1 cellular context compared by ENCODE assay signal in the genomic region with DNA sequence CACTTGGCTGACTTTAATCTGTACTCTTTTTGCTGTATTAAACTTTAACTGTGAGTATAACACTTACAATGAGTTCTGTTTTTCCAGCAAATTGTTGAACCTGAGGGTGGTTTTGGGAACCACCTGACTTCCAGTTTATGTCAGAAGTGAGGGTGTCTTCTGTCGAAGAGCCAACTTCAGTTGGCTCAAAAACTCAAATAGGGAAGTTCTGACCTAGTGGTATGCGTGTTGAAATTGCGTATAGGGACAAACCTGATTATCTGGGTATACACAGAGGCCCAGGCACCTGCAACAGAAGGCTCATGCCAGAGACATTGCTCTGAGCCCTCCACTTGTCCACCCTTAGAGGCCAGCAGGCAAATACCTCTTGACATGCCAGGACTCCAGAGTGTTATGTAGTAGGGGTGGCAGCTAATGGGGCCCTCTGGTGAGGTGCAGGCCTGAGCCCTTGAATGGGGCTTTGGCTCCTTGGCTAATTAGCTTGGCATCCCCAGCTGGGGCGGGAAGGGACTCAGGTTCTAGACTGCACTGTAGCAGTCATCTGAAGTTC.
TF ChIP-seq lines count a peak whose summit lies in the region.

No MANE protein-coding gene starts in this region.

TF ChIP-seq in IMR-90, 13 proteins besides CTCF, POLR2A, EP300 and RAD21:
- no peak for TF ChIP-seq MAZ (IDR thresholded peaks at IDR 0.05; ENCODE audit: borderline replicate concordance, low read depth, low read length)
- TF ChIP-seq NFE2L2 (IDR thresholded peaks at IDR 0.05; ENCODE audit: low read depth, low read length): no peak
- TF ChIP-seq BHLHE40 (IDR thresholded peaks at IDR 0.05; ENCODE audit: low read depth, low read length): no peak
- no peak for TF ChIP-seq SMC3 (IDR thresholded peaks at IDR 0.05; ENCODE audit: low read depth, low read length)
- TF ChIP-seq MXI1 (IDR thresholded peaks at IDR 0.05; ENCODE audit: borderline replicate concordance, low read depth, low read length): no peak
- TF ChIP-seq, protein P1, sequence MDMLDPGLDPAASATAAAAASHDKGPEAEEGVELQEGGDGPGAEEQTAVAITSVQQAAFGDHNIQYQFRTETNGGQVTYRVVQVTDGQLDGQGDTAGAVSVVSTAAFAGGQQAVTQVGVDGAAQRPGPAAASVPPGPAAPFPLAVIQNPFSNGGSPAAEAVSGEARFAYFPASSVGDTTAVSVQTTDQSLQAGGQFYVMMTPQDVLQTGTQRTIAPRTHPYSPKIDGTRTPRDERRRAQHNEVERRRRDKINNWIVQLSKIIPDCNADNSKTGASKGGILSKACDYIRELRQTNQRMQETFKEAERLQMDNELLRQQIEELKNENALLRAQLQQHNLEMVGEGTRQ (IDR thresholded peaks at IDR 0.05; ENCODE audit: low read depth, low read length): no peak
- TF ChIP-seq FOS (IDR thresholded peaks at IDR 0.05; ENCODE audit: low read depth, low read length): no peak
- TF ChIP-seq, protein P2, sequence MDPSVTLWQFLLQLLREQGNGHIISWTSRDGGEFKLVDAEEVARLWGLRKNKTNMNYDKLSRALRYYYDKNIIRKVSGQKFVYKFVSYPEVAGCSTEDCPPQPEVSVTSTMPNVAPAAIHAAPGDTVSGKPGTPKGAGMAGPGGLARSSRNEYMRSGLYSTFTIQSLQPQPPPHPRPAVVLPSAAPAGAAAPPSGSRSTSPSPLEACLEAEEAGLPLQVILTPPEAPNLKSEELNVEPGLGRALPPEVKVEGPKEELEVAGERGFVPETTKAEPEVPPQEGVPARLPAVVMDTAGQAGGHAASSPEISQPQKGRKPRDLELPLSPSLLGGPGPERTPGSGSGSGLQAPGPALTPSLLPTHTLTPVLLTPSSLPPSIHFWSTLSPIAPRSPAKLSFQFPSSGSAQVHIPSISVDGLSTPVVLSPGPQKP (IDR thresholded peaks at IDR 0.05; ENCODE audit: borderline replicate concordance, low read depth, low read length): no peak
- no peak for TF ChIP-seq RCOR1 (IDR thresholded peaks at IDR 0.05; ENCODE audit: insufficient replicate concordance, low read length)
- no peak for TF ChIP-seq CEBPB (IDR thresholded peaks at IDR 0.05; ENCODE audit: low read depth, low read length)
- TF ChIP-seq RFX5 (IDR thresholded peaks at IDR 0.05; ENCODE audit: low read depth, low read length): no peak
- no peak for TF ChIP-seq MAFK (IDR thresholded peaks at IDR 0.05; ENCODE audit: low read depth, low read length)
- TF ChIP-seq CHD1 (IDR thresholded peaks at IDR 0.05; ENCODE audit: low read depth, low read length): no peak
TF ChIP-seq in IMR-90: peak in this region for 0.
